14 cellular contexts compared by ENCODE assay signal in genomic region chr12:122394626-122395194, GRCh38. TPM values are rescaled to one million over a fixed set of nuclear protein-coding genes. Genes with fewer than 3 reads are reported as not detected.
DNase-seq lines count a peak whose midpoint lies in the region; ATAC-seq, FAIRE-seq and TF ChIP-seq lines count a peak whose summit lies in the region.
"Had no signal": no experiment of that assay in that cellular context is flagged by ENCODE, and none has a peak within 500 bp of the region (broad histone marks: within the 10 kb centered on the region; RNA-seq: fewer than 3 reads in every experiment).

No MANE protein-coding gene starts in this region.

- FAIRE-seq in astrocyte (lab: Jason Lieb, UNC) (no peak), GM12891 (lab: Jason Lieb, UNC) (no peak)

- TF ChIP-seq POLR2A in GM12891 (IDR thresholded peaks at IDR 0.05; ENCODE audit: low read depth, low read length) (no peak), breast epithelium (IDR thresholded peaks at IDR 0.05) (no peak)

- no peak for ATAC-seq in GM19328 (IDR thresholded peaks at IDR 0.05; ENCODE audit: unreplicated experiment)
- ATAC-seq: lower lobe of right lung had no signal

- H3K79me2 ChIP-seq in GM23248 (ENCODE audit: insufficient read depth) (peaks cover 95% of the 10 kb centered on the region), astrocyte (ENCODE audit: insufficient read depth, low read length) (peaks cover 80% of the 10 kb centered on the region), hepatocyte (peaks cover 74% of the 10 kb centered on the region)

- no peaks in the 10 kb centered on the region for H3K9me3 ChIP-seq in GM23248 (ENCODE audit: low read depth)
- H3K9me3 ChIP-seq in astrocyte (ENCODE audit: insufficient read depth, low read depth, low read length) = no peaks in the 10 kb centered on the region
- H3K9me3 ChIP-seq in hepatocyte (ENCODE audit: low read depth) = no peaks in the 10 kb centered on the region
- no peaks in the 10 kb centered on the region for H3K9me3 ChIP-seq in skeletal muscle satellite cell (replicated peaks; ENCODE audit: low read length)
- H3K9me3 ChIP-seq in breast epithelium = no peaks in the 10 kb centered on the region
- H3K9me3 ChIP-seq: lower lobe of right lung had no signal

- H3K27ac ChIP-seq in GM23248 (peak overlapping the region; percentile 50), astrocyte (ENCODE audit: low read depth, low read length) (peak overlapping the region; percentile 54), hepatocyte (peak overlapping the region; percentile 39), breast epithelium (no peak overlapping the region)
- H3K27ac ChIP-seq: lower lobe of right lung had no signal

- 79 to 82% methylated on average over 15 of the region's 15 CpGs for WGBS in GM23248 (ENCODE audit: low coverage in 1 of 2, low lambda C conversion rate in 2 of 2, missing lambda C conversion rate in 2 of 2), 2 experiments
- WGBS in hepatocyte (ENCODE audit: low lambda C conversion rate, missing lambda C conversion rate) = 68% methylated on average over 14 of the region's 15 CpGs

- peaks cover 17% of the 10 kb centered on the region for H3K4me1 Mint-ChIP-seq in astrocyte (ENCODE audit: low read depth, unreplicated experiment)

- TF ChIP-seq CTCF in astrocyte (IDR thresholded peaks at IDR 0.05; ENCODE audit: insufficient read depth, low read depth, low read length) (no peak), hepatocyte (IDR thresholded peaks at IDR 0.05; ENCODE audit: poor library complexity) (no peak), breast epithelium (IDR thresholded peaks at IDR 0.05) (no peak)

- H3K27me3 Mint-ChIP-seq in astrocyte (ENCODE audit: low read depth, unreplicated experiment) = no peaks in the 10 kb centered on the region
- H3K27me3 Mint-ChIP-seq: activated naive CD4-positive, alpha-beta T cell treated with anti-CD3 and anti-CD28 coated beads, Interleukin-2, amount 50 U/mL, for 24 hours; CD8-positive, alpha-beta memory T cell had no signal

- peak overlapping the region; percentile 97 for H3K27ac Mint-ChIP-seq in astrocyte (ENCODE audit: unreplicated experiment)
- H3K27ac Mint-ChIP-seq: CD8-positive, alpha-beta memory T cell had no signal

- no peak overlapping the region for H3K4me3 Mint-ChIP-seq in astrocyte (ENCODE audit: unreplicated experiment)
- H3K4me3 Mint-ChIP-seq: activated naive CD4-positive, alpha-beta T cell treated with anti-CD3 and anti-CD28 coated beads, Interleukin-2, amount 50 U/mL, for 24 hours; CD8-positive, alpha-beta memory T cell had no signal

- no peak overlapping the region for H2AFZ ChIP-seq in GM23248
- H2AFZ ChIP-seq in astrocyte (ENCODE audit: low read depth, low read length) = no peak overlapping the region
- no peak overlapping the region for H2AFZ ChIP-seq in hepatocyte

- H3K4me1 ChIP-seq in GM23248 (ENCODE audit: insufficient read depth) (peaks cover 20% of the 10 kb centered on the region), astrocyte (ENCODE audit: insufficient read depth, low read length) (peaks cover 13% of the 10 kb centered on the region), hepatocyte (ENCODE audit: insufficient read depth) (peaks cover 2% of the 10 kb centered on the region), skeletal muscle satellite cell (ENCODE audit: control insufficient read depth, insufficient read depth, low read length) (peaks cover 22% of the 10 kb centered on the region), breast epithelium (peaks cover 0 to 7% of the 10 kb centered on the region in 2 donors)

- H3K9ac ChIP-seq in GM23248 (no peak overlapping the region), astrocyte (ENCODE audit: low read length) (peak overlapping the region; percentile 56), skeletal muscle satellite cell (ENCODE audit: low read depth, low read length) (peak overlapping the region; percentile 54)

- intact Hi-C loops in breast epithelium (cut with DNase I; ENCODE audit: low total_unique reads) = loop anchor here (10.0 kb wide), 1 partner anchor 100 kb away; no protein-coding TSS in a partner anchor

- H3K4me2 ChIP-seq in GM23248 (ENCODE audit: unreplicated experiment) = peak overlapping the region; percentile 0
- peak overlapping the region; percentile 22 for H3K4me2 ChIP-seq in astrocyte (ENCODE audit: low read length)
- H3K4me2 ChIP-seq in hepatocyte = peak overlapping the region; percentile 23
- peak overlapping the region; percentile 46 for H3K4me2 ChIP-seq in skeletal muscle satellite cell (ENCODE audit: low read length)

- in situ Hi-C loops in GM23248 (cut with MboI) = no loop called here

- H3K27me3 ChIP-seq in GM23248 (replicated peaks; ENCODE audit: insufficient read depth) = no peaks in the 10 kb centered on the region
- H3K27me3 ChIP-seq in astrocyte (ENCODE audit: insufficient read depth, low read length) = no peaks in the 10 kb centered on the region
- H3K27me3 ChIP-seq in hepatocyte = no peaks in the 10 kb centered on the region
- H3K27me3 ChIP-seq in skeletal muscle satellite cell (ENCODE audit: control insufficient read depth, insufficient read depth, low read length) = no peaks in the 10 kb centered on the region
- no peaks in the 10 kb centered on the region for H3K27me3 ChIP-seq in breast epithelium

- no peaks in the 10 kb centered on the region for H3K9me3 Mint-ChIP-seq in astrocyte (ENCODE audit: unreplicated experiment)
- H3K9me3 Mint-ChIP-seq: activated naive CD4-positive, alpha-beta T cell treated with anti-CD3 and anti-CD28 coated beads, Interleukin-2, amount 50 U/mL, for 24 hours; CD8-positive, alpha-beta memory T cell had no signal

- H3K4me3 ChIP-seq in GM23248 (no peak overlapping the region), astrocyte (ENCODE audit: insufficient read depth, low read depth, low read length) (no peak overlapping the region), hepatocyte (no peak overlapping the region), skeletal muscle satellite cell (ENCODE audit: low read length) (no peak overlapping the region), breast epithelium (no peak overlapping the region)
- H3K4me3 ChIP-seq: lower lobe of right lung had no signal

- no peaks in the 10 kb centered on the region for H3K36me3 ChIP-seq in GM23248 (ENCODE audit: low read depth)
- no peaks in the 10 kb centered on the region for H3K36me3 ChIP-seq in astrocyte (ENCODE audit: insufficient read depth, low read length)
- H3K36me3 ChIP-seq in hepatocyte (replicated peaks; ENCODE audit: insufficient read depth, low read depth) = no peaks in the 10 kb centered on the region
- no peaks in the 10 kb centered on the region for H3K36me3 ChIP-seq in skeletal muscle satellite cell (ENCODE audit: insufficient read depth, low read length)
- H3K36me3 ChIP-seq in breast epithelium = no peaks in the 10 kb centered on the region
- H3K36me3 ChIP-seq: lower lobe of right lung had no signal

- peaks cover 7% of the 10 kb centered on the region for H3K36me3 Mint-ChIP-seq in astrocyte (ENCODE audit: low read depth, unreplicated experiment)

- H3F3A ChIP-seq in GM23248 (ENCODE audit: insufficient read depth) = peaks cover 27% of the 10 kb centered on the region

- DNase-seq in GM23248 (peak; percentile 21), astrocyte (ENCODE audit: low read depth) (no peak), hepatocyte (ENCODE audit: low spot score) (no peak), GM12891 (ENCODE audit: insufficient read length, low spot score) (no peak), NCI-H1417 (lab: John Stamatoyannopoulos, UW) (no peak), breast epithelium (ENCODE audit: low spot score in 2 of 2) (no peak)
- DNase-seq: CD8-positive, alpha-beta memory T cell; cortex of kidney; lower lobe of right lung; occipital lobe; stimulated activated naive CD4-positive, alpha-beta T cell treated with Interleukin-2 at 50 U/mL for 16 hours had no signal

- H4K20me1 ChIP-seq in GM23248 (ENCODE audit: insufficient read depth) (no peaks in the 10 kb centered on the region), astrocyte (ENCODE audit: insufficient read depth, low read length) (peaks cover 11% of the 10 kb centered on the region), hepatocyte (ENCODE audit: insufficient read depth, poor library complexity, severe bottlenecking) (peaks cover 3% of the 10 kb centered on the region)

- H3K9me2 ChIP-seq in GM23248 (ENCODE audit: insufficient read depth) = no peaks in the 10 kb centered on the region
- no peaks in the 10 kb centered on the region for H3K9me2 ChIP-seq in hepatocyte (replicated peaks; ENCODE audit: insufficient read depth)

TF ChIP-seq in GM12891, 5 proteins besides CTCF, POLR2A, EP300 and RAD21:
- TF ChIP-seq SPI1 (IDR thresholded peaks at IDR 0.05; ENCODE audit: low read depth, low read length) (no peak), PAX5 (IDR thresholded peaks at IDR 0.05; ENCODE audit: insufficient read depth, low read length, severe bottlenecking) (no peak), POU2F2 (IDR thresholded peaks at IDR 0.05; ENCODE audit: low read depth, low read length) (no peak), POLR2AphosphoS5 (IDR thresholded peaks at IDR 0.05; ENCODE audit: low read depth, low read length) (no peak), TAF1 (IDR thresholded peaks at IDR 0.05; ENCODE audit: low read depth, low read length) (no peak)

RNA-seq across cellular contexts. Expression of gene CLIP1, which starts 27.8 kb away (rescaled TPM):
- total RNA-seq in GM23248 (2014; rRNA removed; shearing (Covaris generic)) = 52.5 and 61.7 TPM in 2 replicates
- polyA plus RNA-seq in GM23248 (2016; fragmentation: Nextera tagmentation; extraction: Ambion mirVana) (74.5 and 77.8 TPM in 2 replicates), hepatocyte (36.9 and 38.0 TPM in 2 replicates)
- total RNA-seq in astrocyte (59.4 and 70.0 TPM in 2 replicates), hepatocyte (45.2 and 51.5 TPM in 2 replicates), breast epithelium (100 to 1,000 TPM in 2 of 3 donors, 10 to 100 TPM in 1; 86.9 to 126 (median 108) TPM)
- total RNA-seq in skeletal muscle satellite cell (2012; rRNA removed) = 38.4 and 48.4 TPM in 2 replicates
- polyA plus RNA-seq in GM12891 (2012; ENCODE audit: low read depth, missing spikeins) = 8.2 TPM

Comparison
In these comparisons a context has a peak if more than half of its experiments do, and no peak if none do; other contexts are left out.
1. H3K27ac ChIP-seq: peak in GM23248 (single experiment), astrocyte (single experiment) and hepatocyte (single experiment); none in breast epithelium (0 of 2).
2. Peak in every context shown above with its lines, with median percentiles within 50 percentile points of each other: H3K4me2 ChIP-seq.